In genomic region chr3:188948658-188949400, GRCh38 we compare ENCODE assay signal across 9 cellular contexts.
DNase-seq lines count a peak whose midpoint lies in the region; ATAC-seq and TF ChIP-seq lines count a peak whose summit lies in the region.
"Had no signal": no experiment of that assay in that cellular context is flagged by ENCODE, and none has a peak within 500 bp of the region (broad histone marks: within the 10 kb centered on the region; RNA-seq: fewer than 3 reads in every experiment).

No MANE protein-coding gene starts in this region.

- H3K4me3 ChIP-seq in ACC112 (ENCODE audit: low read depth, low read length) (peak overlapping the region; percentile 72), astrocyte of the cerebellum (ENCODE audit: low read depth, low read length) (peak overlapping the region; percentile 33)
- H3K4me3 ChIP-seq: GM12878 had no signal

- H3K9me3 Mint-ChIP-seq in stimulated activated naive CD8-positive, alpha-beta T cell treated with anti-CD3 and anti-CD28 coated beads, Interleukin-15, Interleukin-2, amounts not matched to agents 100 ng/mL and 50 ng/mL, for 24 hours, result no peaks in the 10 kb centered on the region

- H3K4me3 Mint-ChIP-seq in stimulated activated naive CD8-positive, alpha-beta T cell treated with anti-CD3 and anti-CD28 coated beads, Interleukin-15, Interleukin-2, amounts not matched to agents 100 ng/mL and 50 ng/mL, for 24 hours, result no peak overlapping the region

- peaks cover 40% of the 10 kb centered on the region for H3K4me1 Mint-ChIP-seq in stimulated activated naive CD8-positive, alpha-beta T cell treated with anti-CD3 and anti-CD28 coated beads, Interleukin-15, Interleukin-2, amounts not matched to agents 100 ng/mL and 50 ng/mL, for 24 hours (ENCODE audit: low read depth)

- H3K36me3 Mint-ChIP-seq in stimulated activated naive CD8-positive, alpha-beta T cell treated with anti-CD3 and anti-CD28 coated beads, Interleukin-15, Interleukin-2, amounts not matched to agents 100 ng/mL and 50 ng/mL, for 24 hours (ENCODE audit: low read depth), result no peaks in the 10 kb centered on the region

- TF ChIP-seq EP300 in Ishikawa (IDR thresholded peaks at IDR 0.05; ENCODE audit: borderline replicate concordance), result peak; percentile 27; the same call in 1 of the 2 replicates

- in situ Hi-C loops in astrocyte of the cerebellum (cut with HindIII; ENCODE audit: low sequenced_read_pairs) (no loop called here), GM13976 (cut with MboI; ENCODE audit: low sequenced_read_pairs, unreplicated experiment) (no loop called here)

- no peak for ATAC-seq in GM21423 (IDR thresholded peaks at IDR 0.05; ENCODE audit: unreplicated experiment)
- ATAC-seq: GM12878 had no signal

- H3K27me3 Mint-ChIP-seq in stimulated activated naive CD8-positive, alpha-beta T cell treated with anti-CD3 and anti-CD28 coated beads, Interleukin-15, Interleukin-2, amounts not matched to agents 100 ng/mL and 50 ng/mL, for 24 hours, result peaks cover 8% of the 10 kb centered on the region

- DNase-seq in astrocyte of the cerebellum (ENCODE audit: low read depth), result peak; percentile 98
- peak; percentile 93 for DNase-seq in kidney tubule cell (ENCODE audit: low spot score)
- DNase-seq in GM13976 (ENCODE audit: low spot score), result no peak
- no peak for DNase-seq in foreskin melanocyte

- 0 out of 2 replicates have a peak, but pooled peaks have one; percentile 7 for TF ChIP-seq RAD21 in Ishikawa (IDR thresholded peaks at IDR 0.05; ENCODE audit: low read depth)

- no peaks in the 10 kb centered on the region for H3K36me3 ChIP-seq in ACC112 (ENCODE audit: insufficient read depth, low read length)

- no peaks in the 10 kb centered on the region for H3K27me3 ChIP-seq in ACC112 (ENCODE audit: insufficient read depth, low read length)

- peak overlapping the region; percentile 100 for H3K27ac ChIP-seq in ACC112 (ENCODE audit: low read depth, low read length)

- peak overlapping the region; percentile 38 for H3K27ac Mint-ChIP-seq in stimulated activated naive CD8-positive, alpha-beta T cell treated with anti-CD3 and anti-CD28 coated beads, Interleukin-15, Interleukin-2, amounts not matched to agents 100 ng/mL and 50 ng/mL, for 24 hours

- TF ChIP-seq CTCF in astrocyte of the cerebellum (IDR thresholded peaks at IDR 0.05; ENCODE audit: low read depth, low read length, missing control alignments), result no peak
- TF ChIP-seq CTCF in GM13976 (IDR thresholded peaks at IDR 0.05; ENCODE audit: borderline replicate concordance, control extremely low read depth, extremely low read depth, insufficient read depth, missing control alignments), result no peak

- H2AFZ ChIP-seq in ACC112 (ENCODE audit: low read length, unreplicated experiment), result peak overlapping the region; percentile 84

- no peaks in the 10 kb centered on the region for H3K79me2 ChIP-seq in ACC112 (ENCODE audit: control insufficient read depth, insufficient read depth, low read length, unreplicated experiment)

- peaks cover 53% of the 10 kb centered on the region for H3K4me1 ChIP-seq in ACC112 (ENCODE audit: control insufficient read depth, insufficient read depth, low read length, unreplicated experiment)

TF ChIP-seq in Ishikawa, 13 proteins besides CTCF, POLR2A, EP300 and RAD21:
- TF ChIP-seq ZBTB7A (IDR thresholded peaks at IDR 0.05; ENCODE audit: low read depth) (no peak), REST (IDR thresholded peaks at IDR 0.05; ENCODE audit: low read depth) (no peak), FOXM1 (IDR thresholded peaks at IDR 0.05; ENCODE audit: borderline replicate concordance, low read depth) (no peak), EGR1 (IDR thresholded peaks at IDR 0.05) (no peak), TEAD4 (IDR thresholded peaks at IDR 0.05) (peak; percentile 53), TCF12 (IDR thresholded peaks at IDR 0.05; ENCODE audit: low read depth) (no peak), USF1 (IDR thresholded peaks at IDR 0.05) (no peak), TAF1 (IDR thresholded peaks at IDR 0.05; ENCODE audit: low read depth) (no peak), NFIC (IDR thresholded peaks at IDR 0.05) (peak; percentile 70), CREB1 (IDR thresholded peaks at IDR 0.05; ENCODE audit: low read depth) (no peak), MAX (IDR thresholded peaks at IDR 0.05) (no peak)

Comparison
In these comparisons a context has a peak if more than half of its experiments do, and no peak if none do; other contexts are left out.
1. DNase-seq: peak in astrocyte of the cerebellum (single experiment) and kidney tubule cell (single experiment); none in GM13976 (single experiment) and foreskin melanocyte (single experiment).